In genomic region chr1:9561429-9561828, GRCh38 we compare ENCODE assay signal across 8 cellular contexts. TPM values are rescaled to one million over a fixed set of nuclear protein-coding genes. Genes with fewer than 3 reads are reported as not detected.
A peak's percentile ranks its signal among the peaks of the same experiment; 100 is the strongest.
DNase-seq lines count a peak whose midpoint lies in the region; ATAC-seq lines count a peak whose summit lies in the region.

No MANE protein-coding gene starts in this region.

- H3K4me3 ChIP-seq in subcutaneous abdominal adipose tissue (ENCODE audit: low read depth in 1 of 5, low read length in 5 of 5): no peak overlapping the region

- H3K4me3 Mint-ChIP-seq in activated naive CD4-positive, alpha-beta T cell treated with anti-CD3 and anti-CD28 coated beads, Interleukin-2, amount 10 ng/mL, durations not matched to agents 7 days and 5 days: no peak overlapping the region

- peaks cover under 1 to 17% (median 6%) of the 10 kb centered on the region in 5 donors for H3K36me3 ChIP-seq in subcutaneous abdominal adipose tissue (ENCODE audit: control insufficient read depth in 5 of 5, insufficient read depth in 5 of 5, low read length in 5 of 5)

- no peaks in the 10 kb centered on the region for H3K27me3 ChIP-seq in subcutaneous abdominal adipose tissue (ENCODE audit: control insufficient read depth in 5 of 5, insufficient read depth in 4 of 5, low read length in 5 of 5)

- H3K27ac ChIP-seq in subcutaneous abdominal adipose tissue (ENCODE audit: low read depth, low read length): peak overlapping the region; percentile 85

- peaks cover 31% of the 10 kb centered on the region for H3K4me1 Mint-ChIP-seq in activated naive CD4-positive, alpha-beta T cell treated with anti-CD3 and anti-CD28 coated beads, Interleukin-2, amount 10 ng/mL, durations not matched to agents 7 days and 5 days

- CTCF ChIA-PET in activated naive CD4-positive, alpha-beta T cell treated with anti-CD3 and anti-CD28 coated beads, Interleukin-2, amount 10 ng/mL, durations not matched to agents 7 days and 5 days (lab: Charles Lee): no interaction called here

- H3K9ac ChIP-seq in subcutaneous abdominal adipose tissue (ENCODE audit: low read length in 5 of 5): peak overlapping the region in 1 of 5 donors; percentile 22

- no peak overlapping the region for H3K27ac Mint-ChIP-seq in activated naive CD4-positive, alpha-beta T cell treated with anti-CD3 and anti-CD28 coated beads, Interleukin-2, amount 10 ng/mL, durations not matched to agents 7 days and 5 days

- DNase-seq in DMS 273 (lab: John Stamatoyannopoulos, UW; ENCODE audit: unreplicated experiment): peak; percentile 96
- peak; percentile 39 for DNase-seq in NCI-H146 (lab: John Stamatoyannopoulos, UW)
- DNase-seq in amniotic epithelial cell (ENCODE audit: low read depth): peak; percentile 98
- peak; percentile 26 for DNase-seq in iPS-NIHi11 (ENCODE audit: low spot score)
- no peak for DNase-seq in occipital lobe (lab: John Stamatoyannopoulos, UW)
- DNase-seq in activated naive CD4-positive, alpha-beta T cell treated with anti-CD3 and anti-CD28 coated beads, Interleukin-2, amount 10 ng/mL, durations not matched to agents 7 days and 5 days: no peak

- ATAC-seq in HG02981 (IDR thresholded peaks at IDR 0.05; ENCODE audit: unreplicated experiment): no peak

- no peaks in the 10 kb centered on the region for H3K9me3 ChIP-seq in subcutaneous abdominal adipose tissue (ENCODE audit: control insufficient read depth in 5 of 5, low read length in 5 of 5)

- H3K4me1 ChIP-seq in subcutaneous abdominal adipose tissue (ENCODE audit: control insufficient read depth in 5 of 5, insufficient read depth in 5 of 5, low read length in 5 of 5): peaks cover 4 to 46% (median 32%) of the 10 kb centered on the region in 5 donors

- peaks cover 12% of the 10 kb centered on the region for H3K36me3 Mint-ChIP-seq in activated naive CD4-positive, alpha-beta T cell treated with anti-CD3 and anti-CD28 coated beads, Interleukin-2, amount 10 ng/mL, durations not matched to agents 7 days and 5 days

- no peaks in the 10 kb centered on the region for H3K9me3 Mint-ChIP-seq in activated naive CD4-positive, alpha-beta T cell treated with anti-CD3 and anti-CD28 coated beads, Interleukin-2, amount 10 ng/mL, durations not matched to agents 7 days and 5 days

- H3K27me3 Mint-ChIP-seq in activated naive CD4-positive, alpha-beta T cell treated with anti-CD3 and anti-CD28 coated beads, Interleukin-2, amount 10 ng/mL, durations not matched to agents 7 days and 5 days: no peaks in the 10 kb centered on the region

RNA-seq across cellular contexts. Expression of gene SLC25A33, which starts 22.2 kb away (rescaled TPM):
- 13.9 TPM for total RNA-seq in occipital lobe

RNA-seq across cellular contexts. Expression of gene TMEM201, which starts 27.3 kb away (rescaled TPM):
- 4.7 TPM for total RNA-seq in occipital lobe

Comparison
In these comparisons a context has a peak if more than half of its experiments do, and no peak if none do; other contexts are left out.
1. DNase-seq: peak in DMS 273 (single experiment), NCI-H146 (single experiment), amniotic epithelial cell (single experiment) and iPS-NIHi11 (single experiment); none in occipital lobe (single experiment) and activated naive CD4-positive, alpha-beta T cell treated with anti-CD3 and anti-CD28 coated beads, Interleukin-2, amount 10 ng/mL, durations not matched to agents 7 days and 5 days (single experiment).